In the genomic region with DNA sequence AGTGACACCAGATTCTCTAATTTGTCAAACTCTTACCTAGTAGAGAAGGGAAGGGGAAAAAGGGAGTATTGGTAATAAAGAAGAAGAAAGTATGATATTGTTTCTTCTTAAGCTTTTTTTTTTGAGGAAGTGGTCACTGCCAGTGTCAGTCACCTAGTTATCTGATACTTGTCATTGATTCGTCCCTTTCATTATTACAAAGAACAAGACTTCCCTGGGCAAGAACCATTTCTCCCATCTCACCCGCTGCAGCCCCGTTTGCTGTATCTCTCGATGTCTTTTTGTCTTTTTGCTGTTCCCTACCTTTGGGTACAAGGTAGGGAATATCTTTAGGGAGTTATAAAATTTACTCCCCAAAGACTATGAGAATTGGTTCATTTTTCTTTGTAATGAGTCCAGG, we compare ENCODE assay signal across 17 cellular contexts.
DNase-seq lines count a peak whose midpoint lies in the region; ATAC-seq lines count a peak whose summit lies in the region.
"Had no signal": no experiment of that assay in that cellular context is flagged by ENCODE, and none has a peak within 500 bp of the region (broad histone marks: within the 10 kb centered on the region; RNA-seq: fewer than 3 reads in every experiment).

No MANE protein-coding gene starts in this region.

- H3K9me2 ChIP-seq in Karpas-422 (replicated peaks; ENCODE audit: insufficient read depth, low read length): no peaks in the 10 kb centered on the region

- ATAC-seq in GM18870 (IDR thresholded peaks at IDR 0.05; ENCODE audit: unreplicated experiment) (peak; percentile 21), HG02970 (IDR thresholded peaks at IDR 0.05; ENCODE audit: low FRiP score, unreplicated experiment) (no peak)
- ATAC-seq in effector memory CD8-positive, alpha-beta T cell (replicated peaks): no peak
- ATAC-seq: activated CD4-positive, CD25-positive, alpha-beta regulatory T cell treated with anti-CD3 and anti-CD28 coated beads, Interleukin-2, amount 50 U/mL, for 24 hours; foreskin keratinocyte; lower lobe of right lung had no signal

- peak overlapping the region in 6 of 8 donors; percentile 36 to 77 (median 60) for H3K27ac Mint-ChIP-seq in CD8-positive, alpha-beta memory T cell
- peak overlapping the region; percentile 44 to 65 for H3K27ac Mint-ChIP-seq in effector memory CD8-positive, alpha-beta T cell

- CTCF ChIA-PET in CD8-positive, alpha-beta memory T cell (lab: Charles Lee): interaction anchor here (1.2 to 1.5 kb wide), 2 partner anchors 10 to 16 kb away, joined by 3 to 5 read pairs; no protein-coding TSS in a partner anchor

- H3K27me3 ChIP-seq in CD8-positive, alpha-beta memory T cell (ENCODE audit: insufficient read depth, low read length, poor library complexity, severe bottlenecking): no peaks in the 10 kb centered on the region
- H3K27me3 ChIP-seq in Karpas-422 (ENCODE audit: low read length): no peaks in the 10 kb centered on the region
- H3K27me3 ChIP-seq: foreskin keratinocyte had no signal

- no peaks in the 10 kb centered on the region for H3K36me3 ChIP-seq in CD8-positive, alpha-beta memory T cell (ENCODE audit: insufficient read depth, low read length)
- H3K36me3 ChIP-seq in Karpas-422 (ENCODE audit: insufficient read depth, low read length): no peaks in the 10 kb centered on the region
- H3K36me3 ChIP-seq: HAP-1, lower lobe of right lung, thoracic aorta had no signal

- H3K9me3 ChIP-seq in CD8-positive, alpha-beta memory T cell (ENCODE audit: low read length): no peaks in the 10 kb centered on the region
- no peaks in the 10 kb centered on the region for H3K9me3 ChIP-seq in Karpas-422 (ENCODE audit: low read length)
- H3K9me3 ChIP-seq: HAP-1, lower lobe of right lung, thoracic aorta had no signal

- peak overlapping the region; percentile 31 for H2AFZ ChIP-seq in Karpas-422 (ENCODE audit: low read length)

- H3K4me3 Mint-ChIP-seq in CD8-positive, alpha-beta memory T cell: no peak overlapping the region
- H3K4me3 Mint-ChIP-seq in effector memory CD8-positive, alpha-beta T cell: no peak overlapping the region
- H3K4me3 Mint-ChIP-seq: nephron progenitor cell had no signal

- no peaks in the 10 kb centered on the region for H3K27me3 Mint-ChIP-seq in CD8-positive, alpha-beta memory T cell
- no peaks in the 10 kb centered on the region for H3K27me3 Mint-ChIP-seq in effector memory CD8-positive, alpha-beta T cell

- H3K4me1 Mint-ChIP-seq in CD8-positive, alpha-beta memory T cell: peaks cover 34 to 46% (median 45%) of the 10 kb centered on the region in 3 donors
- peaks cover 22 to 40% of the 10 kb centered on the region in 2 donors for H3K4me1 Mint-ChIP-seq in effector memory CD8-positive, alpha-beta T cell (ENCODE audit: low read depth in 2 of 2)

- H3K4me1 ChIP-seq in CD8-positive, alpha-beta memory T cell (ENCODE audit: insufficient read depth, low read length): peaks cover 9% of the 10 kb centered on the region
- H3K4me1 ChIP-seq in Karpas-422 (ENCODE audit: low read length): peaks cover 87% of the 10 kb centered on the region
- H3K4me1 ChIP-seq: foreskin keratinocyte, HAP-1 had no signal

- peak overlapping the region; percentile 42 for H3K4me2 ChIP-seq in Karpas-422 (ENCODE audit: low read depth, low read length, poor library complexity, severe bottlenecking)

- POLR2A ChIA-PET in CD8-positive, alpha-beta memory T cell (lab: Charles Lee): interaction anchor here (1.1 kb wide), 1 partner anchor 16 kb away, joined by 3 read pairs; no protein-coding TSS in a partner anchor

- H3K79me2 ChIP-seq in Karpas-422 (ENCODE audit: low read length): no peaks in the 10 kb centered on the region

- peak overlapping the region; percentile 40 for H3K9ac ChIP-seq in Karpas-422 (ENCODE audit: low read length)

- H3K36me3 Mint-ChIP-seq in CD8-positive, alpha-beta memory T cell: peaks cover 19 to 61% (median 19%) of the 10 kb centered on the region in 3 donors
- peaks cover 11% of the 10 kb centered on the region for H3K36me3 Mint-ChIP-seq in effector memory CD8-positive, alpha-beta T cell (ENCODE audit: insufficient read depth)

- no peaks in the 10 kb centered on the region for H3K9me3 Mint-ChIP-seq in CD8-positive, alpha-beta memory T cell
- H3K9me3 Mint-ChIP-seq in effector memory CD8-positive, alpha-beta T cell: no peaks in the 10 kb centered on the region

- H3K27ac ChIP-seq in CD8-positive, alpha-beta memory T cell (ENCODE audit: low read depth, low read length): no peak overlapping the region
- peak overlapping the region; percentile 88 for H3K27ac ChIP-seq in Karpas-422 (ENCODE audit: low read length)
- no peak overlapping the region for H3K27ac ChIP-seq in substantia nigra (ENCODE audit: low read depth, low read length, poor library complexity, severe bottlenecking)
- H3K27ac ChIP-seq: foreskin keratinocyte, lower lobe of right lung, thoracic aorta had no signal

- no peak for DNase-seq in CD8-positive, alpha-beta memory T cell
- DNase-seq in Karpas-422: peak; percentile 68
- no peak for DNase-seq in effector memory CD8-positive, alpha-beta T cell
- no peak for DNase-seq in substantia nigra (lab: John Stamatoyannopoulos, UW)
- DNase-seq in inferior parietal cortex (ENCODE audit: extremely low spot score): no peak
- DNase-seq in GOT3 (lab: John Stamatoyannopoulos, UW): no peak
- DNase-seq: central memory CD4-positive, alpha-beta T cell; EL; foreskin keratinocyte; lower lobe of right lung; NCI-H187; nephron progenitor cell had no signal

- H3K4me3 ChIP-seq in CD8-positive, alpha-beta memory T cell (ENCODE audit: low read length): no peak overlapping the region
- H3K4me3 ChIP-seq in Karpas-422 (ENCODE audit: low read length): no peak overlapping the region
- H3K4me3 ChIP-seq: HAP-1, lower lobe of right lung, thoracic aorta had no signal

- H4K20me1 ChIP-seq in Karpas-422 (ENCODE audit: insufficient read depth, low read depth, low read length): no peaks in the 10 kb centered on the region
